ENCODE assay signal across 10 cellular contexts in genomic region chr2:203240491-203240890, GRCh38. TPM values are rescaled to one million over a fixed set of nuclear protein-coding genes. Genes with fewer than 3 reads are reported as not detected.
DNase-seq lines count a peak whose midpoint lies in the region; ATAC-seq and TF ChIP-seq lines count a peak whose summit lies in the region.
"Had no signal": no experiment of that assay in that cellular context is flagged by ENCODE, and none has a peak within 500 bp of the region (broad histone marks: within the 10 kb centered on the region; RNA-seq: fewer than 3 reads in every experiment).

No MANE protein-coding gene starts in this region.

- H2BK5ac ChIP-seq in trophoblast cell (ENCODE audit: low read depth, low read length, poor library complexity), result no peak overlapping the region

- H3K4ac ChIP-seq in trophoblast cell (ENCODE audit: low read depth, low read length), result peak overlapping the region; percentile 57

- no peak for TF ChIP-seq CTCF in upper lobe of left lung (IDR thresholded peaks at IDR 0.05)

- no peak for TF ChIP-seq POLR2A in upper lobe of left lung (IDR thresholded peaks at IDR 0.05)

- peaks cover 28 to 40% of the 10 kb centered on the region in 2 donors for H3K4me1 Mint-ChIP-seq in effector memory CD8-positive, alpha-beta T cell (ENCODE audit: low read depth in 2 of 2)

- H4K12ac ChIP-seq in trophoblast cell (ENCODE audit: low read depth, low read length), result no peak overlapping the region

- H3K27ac Mint-ChIP-seq in effector memory CD8-positive, alpha-beta T cell, result peak overlapping the region; percentile 97 to 98

- no peak overlapping the region for H2BK12ac ChIP-seq in trophoblast cell (ENCODE audit: low read length)

- no peak for TF ChIP-seq EP300 in upper lobe of left lung (IDR thresholded peaks at IDR 0.05)

- H3K4me1 ChIP-seq in trophoblast cell (ENCODE audit: control insufficient read depth in 1 of 2, insufficient read depth in 2 of 2, low read length in 2 of 2) (no peaks in the 10 kb centered on the region), upper lobe of left lung (peaks cover 16 to 23% (median 19%) of the 10 kb centered on the region in 4 donors)

- peaks cover 7% of the 10 kb centered on the region for H3K79me2 ChIP-seq in trophoblast cell (ENCODE audit: control insufficient read depth, insufficient read depth, low read length, poor library complexity)

- no peak overlapping the region for H3K18ac ChIP-seq in trophoblast cell (ENCODE audit: low read length)

- H3K4me3 Mint-ChIP-seq in effector memory CD8-positive, alpha-beta T cell, result peak overlapping the region; percentile 91 to 97

- H4K8ac ChIP-seq in trophoblast cell (ENCODE audit: low read depth, low read length), result no peak overlapping the region

- no peak overlapping the region for H2AFZ ChIP-seq in trophoblast cell (ENCODE audit: insufficient read depth, low read length, poor library complexity)

- ATAC-seq in effector memory CD8-positive, alpha-beta T cell (replicated peaks), result no peak
- ATAC-seq in upper lobe of left lung (ENCODE audit: low FRiP score in 2 of 2), result no peak

- H2BK120ac ChIP-seq in trophoblast cell (ENCODE audit: insufficient read depth, low read length, poor library complexity), result no peak overlapping the region

- H3K14ac ChIP-seq in trophoblast cell (ENCODE audit: low read length), result no peak overlapping the region

- H3K27ac ChIP-seq in trophoblast cell (ENCODE audit: low read depth, low read length) (no peak overlapping the region), upper lobe of left lung (peak overlapping the region in 1 of 4 donors; percentile 94)

- no peak overlapping the region for H3K4me2 ChIP-seq in trophoblast cell (ENCODE audit: low read length)

- H3K9me3 ChIP-seq in trophoblast cell (ENCODE audit: insufficient read depth, low read depth, low read length) (no peaks in the 10 kb centered on the region), upper lobe of left lung (no peaks in the 10 kb centered on the region)

- peaks cover 60% of the 10 kb centered on the region for H3K36me3 Mint-ChIP-seq in effector memory CD8-positive, alpha-beta T cell (ENCODE audit: insufficient read depth)

- no peak overlapping the region for H2AK5ac ChIP-seq in trophoblast cell (ENCODE audit: low read length)

- no peaks in the 10 kb centered on the region for H3K9me3 Mint-ChIP-seq in effector memory CD8-positive, alpha-beta T cell

- 100% methylated on average over 3 of the region's 5 CpGs for WGBS in trophoblast cell (ENCODE audit: extremely low coverage, insufficient coverage, insufficient read length)
- WGBS in upper lobe of left lung, 2 donors, result 79 to 84% methylated on average over 5 of the region's 5 CpGs

- H3K23ac ChIP-seq in trophoblast cell (ENCODE audit: low read length), result no peak overlapping the region

- H3K36me3 ChIP-seq in trophoblast cell (ENCODE audit: control insufficient read depth in 1 of 2, insufficient read depth in 2 of 2, low read length in 2 of 2), result peaks cover 4% of the 10 kb centered on the region in 2 experiments
- H3K36me3 ChIP-seq in upper lobe of left lung, result peaks cover 0 to 20% (median 3%) of the 10 kb centered on the region in 4 donors

- DNase-seq in SIG-M5 treated with dmso at 0.1 percent for 504 hours (lab: John Stamatoyannopoulos, UW; ENCODE audit: unreplicated experiment), result peak; percentile 48
- DNase-seq in SIG-M5 (lab: John Stamatoyannopoulos, UW), result no peak
- DNase-seq in OCI-M1 (lab: John Stamatoyannopoulos, UW), result peak; percentile 45
- DNase-seq in effector memory CD8-positive, alpha-beta T cell, result no peak
- DNase-seq in trophoblast cell, result no peak
- DNase-seq in inferior parietal cortex (ENCODE audit: extremely low spot score), result no peak
- no peak for DNase-seq in upper lobe of left lung
- DNase-seq in ACHN, result no peak
- DNase-seq: NCI-H69; stimulated activated CD4-positive, alpha-beta T cell treated with anti-CD3 and anti-CD28 coated beads, Interleukin-1b, Interleukin-23, amount 100 ng/mL, for 48 hours had no signal

- no peak overlapping the region for H4K91ac ChIP-seq in trophoblast cell (ENCODE audit: low read depth, low read length)

- H3K27me3 Mint-ChIP-seq in effector memory CD8-positive, alpha-beta T cell, result no peaks in the 10 kb centered on the region

- in situ Hi-C loops in ACHN (cut with HindIII; ENCODE audit: low pct_ligation_motif_present, low pct_unique_long_range_greater_than_20kb, low sequenced_read_pairs), result no loop called here

- peaks cover 12% of the 10 kb centered on the region for H3K79me1 ChIP-seq in trophoblast cell (ENCODE audit: low read length)

- H3K4me3 ChIP-seq in trophoblast cell (ENCODE audit: low read depth, low read length) (no peak overlapping the region), upper lobe of left lung (peak overlapping the region in 1 of 4 donors; percentile 90)

- H3K9ac ChIP-seq in trophoblast cell (ENCODE audit: low read length), result no peak overlapping the region

- H3K27me3 ChIP-seq in trophoblast cell (ENCODE audit: insufficient read depth, low read length) (no peaks in the 10 kb centered on the region), upper lobe of left lung (no peaks in the 10 kb centered on the region)

RNA-seq across cellular contexts. Expression of gene CYP20A1, which starts 1.7 kb away (rescaled TPM):
- 7.8 TPM in 2 replicates for polyA plus RNA-seq in trophoblast cell (2013)
- total RNA-seq in upper lobe of left lung, result 10 to 100 TPM; 12.1 to 35.9 (median 28.9) TPM

Comparison
In these comparisons a context has a peak if more than half of its experiments do, and no peak if none do; other contexts are left out.
1. DNase-seq: peak in SIG-M5 treated with dmso at 0.1 percent for 504 hours (single experiment) and OCI-M1 (single experiment); none in SIG-M5 (single experiment), effector memory CD8-positive, alpha-beta T cell (0 of 3), trophoblast cell (0 of 2), inferior parietal cortex (single experiment), upper lobe of left lung (0 of 2) and ACHN (single experiment).